In the genomic region with DNA sequence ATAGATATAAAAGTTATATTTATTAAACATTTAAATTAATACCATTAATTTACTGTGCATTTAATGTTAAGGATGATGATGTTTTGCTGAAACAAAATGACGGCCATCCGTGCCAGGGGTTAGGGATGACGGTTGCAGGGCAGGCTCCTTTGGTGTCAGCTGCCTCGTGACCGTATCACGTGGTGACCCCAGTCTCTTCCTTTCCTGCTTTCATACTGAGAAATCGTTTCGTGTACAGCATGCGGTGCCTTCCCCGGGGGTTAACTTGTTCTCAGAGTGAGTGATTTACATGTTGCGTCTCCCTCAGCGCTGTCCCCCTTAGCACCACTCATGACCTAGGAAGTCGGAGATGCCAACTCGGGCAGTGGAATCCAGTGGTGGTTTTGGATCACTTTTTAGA, we compare ENCODE assay signal across 23 cellular contexts.
DNase-seq lines count a peak whose midpoint lies in the region; ATAC-seq and TF ChIP-seq lines count a peak whose summit lies in the region.
"Had no signal": no experiment of that assay in that cellular context is flagged by ENCODE, and none has a peak within 500 bp of the region (broad histone marks: within the 10 kb centered on the region; RNA-seq: fewer than 3 reads in every experiment).

No MANE protein-coding gene starts in this region.

- peaks cover 5% of the 10 kb centered on the region for H4K20me1 ChIP-seq in osteoblast (ENCODE audit: insufficient read depth, low read length)

- DNase-seq in fibroblast of peridontal ligament (ENCODE audit: extremely low read depth) (peak; percentile 38), left kidney (ENCODE audit: low read depth, low spot score) (peak; percentile 55), osteoblast (ENCODE audit: insufficient read length, low spot score, missing footprints) (peak; percentile 79), NCI-H345 treated with DMSO at 0.1 percent for 48 hours (lab: John Stamatoyannopoulos, UW; ENCODE audit: unreplicated experiment) (no peak)
- DNase-seq in stimulated activated CD8-positive, alpha-beta memory T cell treated with anti-CD3 and anti-CD28 coated beads, Interleukin-4, amount 100 ng/mL, for 48 hours: no peak
- DNase-seq: 8988T; ACHN; BE2C; C1 segment of cervical spinal cord; CD4-positive, alpha-beta memory T cell; CD4-positive, CD25-positive, alpha-beta regulatory T cell; CD8-positive, alpha-beta memory T cell; COR-L47; DMS 273 treated with DMSO at 0.1 percent for 48 hours; DMS153; DMS53; DMS79; DND-41; EL; GDM1 had no signal

- no peak for TF ChIP-seq CTCF in osteoblast (IDR thresholded peaks at IDR 0.05; ENCODE audit: extremely low read depth, low read depth, low read length)

- H3K4me3 ChIP-seq in osteoblast (ENCODE audit: insufficient read depth, low read length): no peak overlapping the region
- H3K4me3 ChIP-seq: BLaER1, GM12878 had no signal

- no peaks in the 10 kb centered on the region for H3K4me1 ChIP-seq in osteoblast (ENCODE audit: insufficient read depth, low read length)
- H3K4me1 ChIP-seq: BE2C, BLaER1 had no signal

- no peak overlapping the region for H2AFZ ChIP-seq in osteoblast (ENCODE audit: low read length)

- no peaks in the 10 kb centered on the region for H3K79me2 ChIP-seq in osteoblast (ENCODE audit: insufficient read depth, low read length)

- no peaks in the 10 kb centered on the region for H3K36me3 ChIP-seq in osteoblast (ENCODE audit: insufficient read depth, low read length)
- H3K36me3 ChIP-seq: BE2C had no signal

- no peaks in the 10 kb centered on the region for H3K9me3 ChIP-seq in osteoblast (ENCODE audit: low read depth, low read length)
- H3K9me3 ChIP-seq: BE2C, BLaER1 had no signal

- no peak for ATAC-seq in GM21515 (IDR thresholded peaks at IDR 0.05; ENCODE audit: unreplicated experiment)
- ATAC-seq: GM12878 had no signal

- H3K27ac ChIP-seq in osteoblast (ENCODE audit: low read depth, low read length): no peak overlapping the region
- H3K27ac ChIP-seq: BLaER1 had no signal

- no peaks in the 10 kb centered on the region for H3K27me3 ChIP-seq in osteoblast (ENCODE audit: insufficient read depth, low read length)
- H3K27me3 ChIP-seq: BE2C, BLaER1 had no signal

- H3K4me2 ChIP-seq in osteoblast (ENCODE audit: insufficient read depth, low read length): no peak overlapping the region
- H3K4me2 ChIP-seq: BLaER1 had no signal

Comparison
In these comparisons a context has a peak if more than half of its experiments do, and no peak if none do; other contexts are left out.
1. DNase-seq: peak in fibroblast of peridontal ligament (single experiment), left kidney (single experiment) and osteoblast (single experiment); none in stimulated activated CD8-positive, alpha-beta memory T cell treated with anti-CD3 and anti-CD28 coated beads, Interleukin-4, amount 100 ng/mL, for 48 hours (single experiment) and NCI-H345 treated with DMSO at 0.1 percent for 48 hours (single experiment).